30 cellular contexts compared by ENCODE assay signal in genomic region chr4:9866931-9867330, GRCh38.
"Had no signal": no experiment of that assay in that cellular context is flagged by ENCODE, and none has a peak within 500 bp of the region (broad histone marks: within the 10 kb centered on the region; RNA-seq: fewer than 3 reads in every experiment).

No MANE protein-coding gene starts in this region.

- H3K4me3 ChIP-seq: pancreas, prostate gland, right atrium auricular region, skin epidermis, smooth muscle cell, spleen, suprapubic skin, testis, tibial artery, transverse colon, upper lobe of right lung, uterus had no signal

- H3K27ac ChIP-seq: pancreas, prostate gland, right atrium auricular region, skin epidermis, spleen, suprapubic skin, testis, tibial artery, transverse colon, upper lobe of right lung, uterus had no signal

- H3K4me1 Mint-ChIP-seq: naive B cell; neural crest cell; stimulated activated memory B cell treated with anti-CD40 and anti-IgM and Interleukin-4, amounts not matched to agents 10 μg/mL and 1 μg/mL and 100 μg/mL, for 72 hours; stimulated activated naive CD8-positive, alpha-beta T cell treated with anti-CD3 and anti-CD28 coated beads, Interleukin-15, amount 100 ng/mL, for 72 hours had no signal

- H3K27me3 Mint-ChIP-seq: naive thymus-derived CD8-positive, alpha-beta T cell; stimulated activated memory B cell treated with anti-CD40 and anti-IgM and Interleukin-4, amounts not matched to agents 10 μg/mL and 1 μg/mL and 100 μg/mL, for 72 hours; stimulated activated naive CD8-positive, alpha-beta T cell treated with anti-CD3 and anti-CD28 coated beads, Interleukin-15, amount 100 ng/mL, for 72 hours had no signal

- ATAC-seq: naive thymus-derived CD8-positive, alpha-beta T cell; natural killer cell treated with Interleukin-12 subunit alpha and Interleukin-12 subunit beta and Interleukin-15 and Interleukin-18, amount 100 ng/mL, for 72 hours; pancreas; sciatic nerve; stimulated activated memory B cell treated with anti-CD40 and anti-IgM and Interleukin-4, amounts not matched to agents 10 μg/mL and 1 μg/mL and 100 μg/mL, for 72 hours; stimulated activated naive CD8-positive, alpha-beta T cell treated with anti-CD3 and anti-CD28 coated beads, Interleukin-15, amount 100 ng/mL, for 72 hours; stimulated activated naive CD8-positive, alpha-beta T cell treated with anti-CD3 and anti-CD28 coated beads, Interleukin-15, Interleukin-2, amounts not matched to agents 100 U/mL and 50 U/mL, for 24 hours; upper lobe of right lung had no signal

- H3K4me1 ChIP-seq: pancreas, prostate gland, right atrium auricular region, spleen, suprapubic skin, testis, tibial artery, transverse colon, upper lobe of right lung, uterus had no signal

- H3K36me3 Mint-ChIP-seq: naive B cell; naive thymus-derived CD8-positive, alpha-beta T cell; natural killer cell treated with Interleukin-12 subunit alpha and Interleukin-12 subunit beta and Interleukin-15 and Interleukin-18, amount 100 ng/mL, for 72 hours; stimulated activated memory B cell treated with anti-CD40 and anti-IgM and Interleukin-4, amounts not matched to agents 10 μg/mL and 1 μg/mL and 100 μg/mL, for 72 hours; type B pancreatic cell had no signal

- H3K4me3 Mint-ChIP-seq: naive B cell; naive thymus-derived CD8-positive, alpha-beta T cell; natural killer cell treated with Interleukin-12 subunit alpha and Interleukin-12 subunit beta and Interleukin-15 and Interleukin-18, amount 100 ng/mL, for 72 hours; nephron progenitor cell; neural crest cell; stimulated activated memory B cell treated with anti-CD40 and anti-IgM and Interleukin-4, amounts not matched to agents 10 μg/mL and 1 μg/mL and 100 μg/mL, for 72 hours; stimulated activated naive CD8-positive, alpha-beta T cell treated with anti-CD3 and anti-CD28 coated beads, Interleukin-15, amount 100 ng/mL, for 72 hours; type B pancreatic cell had no signal

- H3K36me3 ChIP-seq: pancreas, prostate gland, right atrium auricular region, spleen, suprapubic skin, tibial artery, transverse colon, upper lobe of right lung, uterus had no signal

- H3K27ac Mint-ChIP-seq: naive thymus-derived CD8-positive, alpha-beta T cell; natural killer cell treated with Interleukin-12 subunit alpha and Interleukin-12 subunit beta and Interleukin-15 and Interleukin-18, amount 100 ng/mL, for 72 hours; nephron progenitor cell; stimulated activated memory B cell treated with anti-CD40 and anti-IgM and Interleukin-4, amounts not matched to agents 10 μg/mL and 1 μg/mL and 100 μg/mL, for 72 hours; type B pancreatic cell had no signal

- H3K9me3 Mint-ChIP-seq: neural crest cell, type B pancreatic cell had no signal

- H3K9me3 ChIP-seq: pancreas, prostate gland, right atrium auricular region, suprapubic skin, testis, tibial artery, transverse colon, upper lobe of right lung, uterus had no signal

- H3K4me2 ChIP-seq: smooth muscle cell had no signal

- DNase-seq: naive B cell; naive thymus-derived CD8-positive, alpha-beta T cell; nephron progenitor cell; occipital lobe; pancreas; retina; spleen; stimulated activated CD4-positive, alpha-beta T cell treated with anti-CD3 and anti-CD28 coated beads, Interleukin-12 subunit alpha, Interleukin-12 subunit beta, amount 100 ng/mL, for 4 hours; stimulated activated CD4-positive, alpha-beta T cell treated with anti-CD3 and anti-CD28 coated beads, Interleukin-1b, Interleukin-23, amount 100 ng/mL, for 48 hours; stimulated activated CD4-positive, alpha-beta T cell treated with anti-CD3 and anti-CD28 coated beads, Interleukin-4, amount 100 ng/mL, for 1 hour; stimulated activated CD4-positive, alpha-beta T cell treated with anti-CD3 and anti-CD28 coated beads, Interleukin-4, amount 100 ng/mL, for 4 hours; stimulated activated CD8-positive, alpha-beta memory T cell treated with anti-CD3 and anti-CD28 coated beads, Interleukin-4, amount 100 ng/mL, for 48 hours; stimulated activated naive CD4-positive, alpha-beta T cell; stimulated activated naive CD8-positive, alpha-beta T cell treated with anti-CD3 and anti-CD28 coated beads, Interleukin-15, amount 100 ng/mL, for 72 hours; stimulated activated naive CD8-positive, alpha-beta T cell treated with anti-CD3 and anti-CD28 coated beads, Interleukin-15, Interleukin-2, amounts not matched to agents 100 U/mL and 50 U/mL, for 24 hours; testis; tibial artery; transverse colon; upper lobe of right lung; uterus had no signal

- H3K27me3 ChIP-seq: pancreas, right atrium auricular region, spleen, suprapubic skin, testis, tibial artery, transverse colon, upper lobe of right lung, uterus had no signal
